Comparison of ENCODE assay signal across 38 cellular contexts in the genomic region with DNA sequence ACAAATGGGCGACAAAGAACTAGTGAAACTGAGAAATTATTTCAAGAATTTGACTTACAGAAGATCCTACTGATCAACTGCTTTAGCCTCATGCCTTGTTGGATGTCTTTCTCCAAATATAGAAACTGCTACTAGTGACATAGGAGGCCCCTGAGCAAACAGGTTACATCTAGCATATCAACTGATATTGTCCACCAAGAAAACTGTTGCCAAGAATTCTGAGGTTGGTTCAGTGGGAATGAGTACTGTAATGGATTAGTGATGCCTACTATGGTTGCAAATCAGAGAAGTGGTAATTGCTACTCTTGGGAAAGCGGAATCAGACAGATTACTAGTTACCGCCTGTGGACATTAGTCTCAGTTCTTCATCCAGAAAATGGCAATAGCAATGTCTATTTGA. TPM values are rescaled to one million over a fixed set of nuclear protein-coding genes. Genes with fewer than 3 reads are reported as not detected.
"Had no signal": no experiment of that assay in that cellular context is flagged by ENCODE, and none has a peak within 500 bp of the region (broad histone marks: within the 10 kb centered on the region; RNA-seq: fewer than 3 reads in every experiment).

No MANE protein-coding gene starts in this region.

- H3K36me3 ChIP-seq: breast epithelium had no signal

- H3K9me3 ChIP-seq: ascending aorta, body of pancreas, breast epithelium, Peyer's patch had no signal

- H3K27me3 ChIP-seq: ascending aorta, body of pancreas, breast epithelium, Peyer's patch had no signal

- DNase-seq: activated B cell treated with CpG ODN at 0.5 μM for 24 hours; activated CD4-positive, alpha-beta T cell treated with anti-CD3 and anti-CD28 coated beads for 4 hours; activated CD4-positive, alpha-beta T cell treated with anti-CD3 and anti-CD28 coated beads, Interleukin-2, amount 50 U/mL, for 4 hours; activated CD4-positive, CD25-positive, alpha-beta regulatory T cell treated with anti-CD3 and anti-CD28 coated beads, Interleukin-2, amount 50 U/mL, for 72 hours; activated CD8-positive, alpha-beta T cell treated with anti-CD3 and anti-CD28 coated beads for 36 hours; activated effector memory CD4-positive, alpha-beta T cell treated with anti-CD3 and anti-CD28 coated beads, Interleukin-2, amount 50 U/mL, for 16 hours; activated naive CD4-positive, alpha-beta T cell; activated naive CD4-positive, alpha-beta T cell treated with anti-CD3 and anti-CD28 coated beads, Interleukin-2, amount 50 U/mL, for 16 hours; activated naive CD8-positive, alpha-beta T cell treated with anti-CD3 and anti-CD28 coated beads for 36 hours; activated T-cell treated with anti-CD3 and anti-CD28 coated beads, Interleukin-2, amount 50 U/mL, for 1 hour; activated T-cell treated with anti-CD3 and anti-CD28 coated beads, Interleukin-2, amount 50 U/mL, for 72 hours; amniotic stem cell; body of pancreas; central memory CD4-positive, alpha-beta T cell; Kasumi-1; KG1; MM.1S; MV-4-11; NCI-H1092; NCI-H1436 treated with DMSO at 0.1 percent for 48 hours; NCI-H1694 treated with DMSO at 0.1 percent for 48 hours; NCI-H2029; NCI-H510A; NCI-H526; NCI-H748 treated with DMSO at 0.1 percent for 48 hours; NK-92 treated with Interleukin-12 subunit alpha and Interleukin-12 subunit beta, amount 100 ng/mL, for 24 hours; PC-3; Peyer's patch; RPMI8226; SW 1271; T-helper 1 cell; T-helper 2 cell; T-helper 9 cell had no signal

- H3K27ac ChIP-seq: ascending aorta, body of pancreas, breast epithelium, Peyer's patch, VCaP had no signal

- H3K4me3 ChIP-seq: ascending aorta, body of pancreas, breast epithelium, Peyer's patch had no signal

- ATAC-seq: activated CD8-positive, alpha-beta T cell treated with anti-CD3 and anti-CD28 coated beads for 36 hours; activated T-cell treated with anti-CD3 and anti-CD28 coated beads, Interleukin-2, amount 50 U/mL, for 72 hours; activated T-helper 17 cell treated with anti-CD3 and anti-CD28 coated beads, Interleukin-2, amount 50 U/mL, for 72 hours; body of pancreas; PC-3 had no signal

- H3K4me1 ChIP-seq: breast epithelium had no signal

RNA-seq across cellular contexts. Expression of a gene that starts 30.0 kb away (rescaled TPM):
- total RNA-seq: activated B cell treated with CpG ODN at 0.5 μM for 24 hours; activated CD8-positive, alpha-beta memory T cell treated with anti-CD3 and anti-CD28 coated beads for 36 hours; activated CD8-positive, alpha-beta T cell treated with anti-CD3 and anti-CD28 coated beads for 36 hours; activated naive CD8-positive, alpha-beta T cell treated with anti-CD3 and anti-CD28 coated beads for 36 hours; activated T-cell treated with anti-CD3 and anti-CD28 coated beads, Interleukin-2, amount 50 U/mL, for 72 hours; ascending aorta; body of pancreas; breast epithelium had no signal
